ENCODE assay signal across 1 cellular context in genomic region chr17:81891303-81891552, GRCh38.
TF ChIP-seq lines count a peak whose summit lies in the region.

No MANE protein-coding gene starts in this region.

TF ChIP-seq in A549, 52 proteins besides CTCF, POLR2A, EP300 and RAD21 (continued from another document):
- TF ChIP-seq RNF2 (IDR thresholded peaks at IDR 0.05; ENCODE audit: borderline replicate concordance, low read depth) (no peak), SMC3 (IDR thresholded peaks at IDR 0.05) (no peak), MAZ (IDR thresholded peaks at IDR 0.05; ENCODE audit: borderline replicate concordance, low read depth, low read length) (no peak), BCL3 (IDR thresholded peaks at IDR 0.05) (no peak; the same call in 2 of the 3 replicates), RARB (CRISPR knock-in tag; IDR thresholded peaks at IDR 0.05) (no peak), REST (IDR thresholded peaks at IDR 0.05) (no peak)
